ENCODE assay signal across 8 cellular contexts in the genomic region with DNA sequence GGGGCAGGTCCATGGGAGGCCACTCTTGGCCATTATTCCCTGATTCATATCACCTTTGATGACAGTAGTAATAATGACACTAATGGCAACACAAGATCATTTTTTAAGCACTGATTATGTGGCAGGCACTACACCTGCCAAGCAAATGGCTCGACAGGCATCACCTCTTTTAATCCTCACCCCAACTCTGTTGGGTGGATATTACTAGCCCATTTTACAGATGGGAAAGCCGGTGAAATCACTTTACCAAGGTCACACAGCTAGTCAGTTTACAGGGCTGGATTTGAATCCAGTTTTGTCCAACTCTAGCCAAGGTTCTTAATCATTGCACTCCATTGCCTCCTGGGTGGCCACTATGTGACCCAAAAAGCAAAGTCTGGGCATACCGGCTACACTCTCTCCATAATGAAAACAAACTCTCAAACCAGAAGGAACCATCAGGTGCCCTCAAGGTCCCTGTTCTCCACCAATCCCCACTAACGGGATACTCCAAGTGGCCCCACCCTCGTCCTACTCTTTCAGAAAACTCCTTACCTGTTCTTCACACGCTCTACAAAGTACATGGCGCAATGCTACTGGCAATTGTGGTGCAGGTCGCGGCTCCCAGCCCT. TPM values are rescaled to one million over a fixed set of nuclear protein-coding genes. Genes with fewer than 3 reads are reported as not detected.
DNase-seq lines count a peak whose midpoint lies in the region; ATAC-seq and TF ChIP-seq lines count a peak whose summit lies in the region.

No MANE protein-coding gene starts in this region.

- TF ChIP-seq CTCF in heart left ventricle (IDR thresholded peaks at IDR 0.05) (no peak), endothelial cell (IDR thresholded peaks at IDR 0.05; ENCODE audit: unreplicated experiment) (no peak), nephron (IDR thresholded peaks at IDR 0.05; ENCODE audit: unreplicated experiment in 3 of 3) (no peak)

- H3K27me3 ChIP-seq in heart left ventricle, result no peaks in the 10 kb centered on the region

- WGBS in heart left ventricle, 4 donors, result 20 to 22% (median 22%) methylated on average over 9 of the region's 9 CpGs

- H3K36me3 Mint-ChIP-seq in endothelial cell (ENCODE audit: low read depth, unreplicated experiment), result peaks cover 3% of the 10 kb centered on the region
- peaks cover 7% of the 10 kb centered on the region for H3K36me3 Mint-ChIP-seq in nephron (ENCODE audit: low read depth)

- intact Hi-C loops in heart left ventricle (cut with DNase I), result no loop called here
- intact Hi-C loops in Right ventricle myocardium inferior (cut with DNase I), result no loop called here

- H3K4me1 Mint-ChIP-seq in endothelial cell (ENCODE audit: unreplicated experiment), result peaks cover 11% of the 10 kb centered on the region
- peaks cover 31% of the 10 kb centered on the region for H3K4me1 Mint-ChIP-seq in nephron

- peak overlapping the region; percentile 80 for H3K27ac Mint-ChIP-seq in endothelial cell (ENCODE audit: unreplicated experiment)
- H3K27ac Mint-ChIP-seq in nephron, result peak overlapping the region; percentile 88 to 94 (median 88)

- TF ChIP-seq POLR2A in heart left ventricle (IDR thresholded peaks at IDR 0.05), result no peak

- H3K27ac ChIP-seq in heart left ventricle, result peak overlapping the region in 11 of 12 donors; percentile 41 to 86 (median 71)

- ATAC-seq in heart left ventricle (no peak), Right ventricle myocardium inferior (no peak), HG02840 (IDR thresholded peaks at IDR 0.05; ENCODE audit: low FRiP score, unreplicated experiment) (no peak), GM21526 (IDR thresholded peaks at IDR 0.05; ENCODE audit: low FRiP score, unreplicated experiment) (no peak), HG03457 (IDR thresholded peaks at IDR 0.05; ENCODE audit: unreplicated experiment) (no peak)

- peak overlapping the region; percentile 80 to 99 (median 94) for H3K4me3 ChIP-seq in heart left ventricle

- peak overlapping the region; percentile 95 for H3K4me3 Mint-ChIP-seq in endothelial cell (ENCODE audit: unreplicated experiment)
- peak overlapping the region; percentile 96 to 98 (median 98) for H3K4me3 Mint-ChIP-seq in nephron

- H3K27me3 Mint-ChIP-seq in endothelial cell (ENCODE audit: unreplicated experiment) (peaks cover 4% of the 10 kb centered on the region), nephron (ENCODE audit: low read depth) (peaks cover 4% of the 10 kb centered on the region)

- H3K9me3 Mint-ChIP-seq in endothelial cell (ENCODE audit: unreplicated experiment), result no peaks in the 10 kb centered on the region
- H3K9me3 Mint-ChIP-seq in nephron, result no peaks in the 10 kb centered on the region

- peaks cover 0 to 8% (median 0%) of the 10 kb centered on the region in 9 donors for H3K36me3 ChIP-seq in heart left ventricle

- H3K4me1 ChIP-seq in heart left ventricle, result peaks cover 0 to 31% (median 13%) of the 10 kb centered on the region in 12 donors

- no peak for DNase-seq in heart left ventricle
- no peak for DNase-seq in Right ventricle myocardium inferior (ENCODE audit: missing footprints)
- peak; percentile 32 for DNase-seq in RPMI8226
- peak; percentile 4 for DNase-seq in endothelial cell (ENCODE audit: low spot score)

- H3K9me3 ChIP-seq in heart left ventricle, result no peaks in the 10 kb centered on the region

RNA-seq across cellular contexts. Expression of a gene that starts 0.7 kb away (rescaled TPM):
- total RNA-seq in heart left ventricle (100 to 1,000 TPM in 1 of 9 donors, 10 to 100 TPM in 8; 43.0 to 114 (median 57.9) TPM), Right ventricle myocardium inferior (75.4 TPM), endothelial cell (ENCODE audit: unreplicated experiment) (50.8 TPM)
- polyA plus RNA-seq in heart left ventricle, result 10 to 100 TPM; 26.1 to 39.2 TPM

Comparison
In these comparisons a context has a peak if more than half of its experiments do, and no peak if none do; other contexts are left out.
1. DNase-seq: peak in RPMI8226 (single experiment) and endothelial cell (single experiment); none in heart left ventricle (0 of 5) and Right ventricle myocardium inferior (single experiment).